8 cellular contexts compared by ENCODE assay signal in the genomic region with DNA sequence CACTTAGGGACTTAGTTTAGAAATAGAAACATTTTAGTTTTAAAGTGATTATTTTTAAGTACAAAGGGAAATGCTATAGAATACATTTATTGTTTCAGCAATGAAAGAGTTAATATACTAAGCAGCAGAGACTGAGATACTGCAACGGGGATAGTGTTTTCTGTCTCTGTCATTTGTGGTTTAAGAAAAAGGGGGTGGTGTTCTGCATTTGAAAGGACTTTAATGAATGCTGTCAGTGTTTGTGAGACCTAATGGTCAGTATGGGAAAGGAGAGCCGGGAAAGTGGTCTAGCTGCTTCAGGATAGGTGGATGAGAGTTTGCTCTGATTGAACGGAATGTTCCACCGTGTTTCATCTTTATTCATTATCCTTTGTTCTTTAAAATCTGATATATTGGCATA. TPM values are rescaled to one million over a fixed set of nuclear protein-coding genes. Genes with fewer than 3 reads are reported as not detected.
DNase-seq lines count a peak whose midpoint lies in the region; ATAC-seq and TF ChIP-seq lines count a peak whose summit lies in the region.

A gene with protein sequence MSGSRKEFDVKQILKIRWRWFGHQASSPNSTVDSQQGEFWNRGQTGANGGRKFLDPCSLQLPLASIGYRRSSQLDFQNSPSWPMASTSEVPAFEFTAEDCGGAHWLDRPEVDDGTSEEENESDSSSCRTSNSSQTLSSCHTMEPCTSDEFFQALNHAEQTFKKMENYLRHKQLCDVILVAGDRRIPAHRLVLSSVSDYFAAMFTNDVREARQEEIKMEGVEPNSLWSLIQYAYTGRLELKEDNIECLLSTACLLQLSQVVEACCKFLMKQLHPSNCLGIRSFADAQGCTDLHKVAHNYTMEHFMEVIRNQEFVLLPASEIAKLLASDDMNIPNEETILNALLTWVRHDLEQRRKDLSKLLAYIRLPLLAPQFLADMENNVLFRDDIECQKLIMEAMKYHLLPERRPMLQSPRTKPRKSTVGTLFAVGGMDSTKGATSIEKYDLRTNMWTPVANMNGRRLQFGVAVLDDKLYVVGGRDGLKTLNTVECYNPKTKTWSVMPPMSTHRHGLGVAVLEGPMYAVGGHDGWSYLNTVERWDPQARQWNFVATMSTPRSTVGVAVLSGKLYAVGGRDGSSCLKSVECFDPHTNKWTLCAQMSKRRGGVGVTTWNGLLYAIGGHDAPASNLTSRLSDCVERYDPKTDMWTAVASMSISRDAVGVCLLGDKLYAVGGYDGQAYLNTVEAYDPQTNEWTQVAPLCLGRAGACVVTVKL (plus strand): TSS at position 139 of the 400 bp plus-strand sequence. CDS start 421 bp downstream, outside the sequence.

- no peaks in the 10 kb centered on the region for H3K9me3 ChIP-seq in left lung

- H3K36me3 ChIP-seq in left lung, result no peaks in the 10 kb centered on the region

- intact Hi-C loops in activated CD4-positive, alpha-beta T cell treated with anti-CD3 and anti-CD28 coated beads for 36 hours (cut with DNase I, micrococcal nuclease), result no loop called here
- intact Hi-C loops in left lung (cut with DNase I), result no loop called here

- H3K27me3 Mint-ChIP-seq in activated CD4-positive, alpha-beta T cell treated with anti-CD3 and anti-CD28 coated beads for 36 hours, result no peaks in the 10 kb centered on the region
- peaks cover 6% of the 10 kb centered on the region for H3K27me3 Mint-ChIP-seq in type B pancreatic cell

- H3K27ac Mint-ChIP-seq in activated CD4-positive, alpha-beta T cell treated with anti-CD3 and anti-CD28 coated beads for 36 hours, result no peak within 1 kb of the TSS
- no peak within 1 kb of the TSS for H3K27ac Mint-ChIP-seq in type B pancreatic cell

- no peak for TF ChIP-seq CTCF in left lung (IDR thresholded peaks at IDR 0.05)
- no peak for TF ChIP-seq CTCF in type B pancreatic cell (conservative IDR thresholded peaks at IDR 0.05)

- H3K4me3 ChIP-seq in left lung, result no peak within 1 kb of the TSS

- POLR2A ChIA-PET in activated CD4-positive, alpha-beta T cell treated with anti-CD3 and anti-CD28 coated beads for 36 hours (lab: Charles Lee), result no interaction called here

- ATAC-seq in activated CD4-positive, alpha-beta T cell treated with anti-CD3 and anti-CD28 coated beads for 36 hours, result no peak
- ATAC-seq in left lung (no peak), GM19035 (IDR thresholded peaks at IDR 0.05; ENCODE audit: unreplicated experiment) (no peak)

- no peak within 1 kb of the TSS for H3K27ac ChIP-seq in left lung

- no peak within 1 kb of the TSS for H3K4me3 Mint-ChIP-seq in activated CD4-positive, alpha-beta T cell treated with anti-CD3 and anti-CD28 coated beads for 36 hours
- H3K4me3 Mint-ChIP-seq in type B pancreatic cell, result peak within 1 kb of the TSS; percentile 69

- DNase-seq in activated CD4-positive, alpha-beta T cell treated with anti-CD3 and anti-CD28 coated beads for 36 hours, result no peak
- no peak for DNase-seq in activated CD4-positive, alpha-beta T cell treated with anti-CD3 and anti-CD28 coated beads for 48 hours
- DNase-seq in cerebellum (ENCODE audit: low spot score), result no peak
- no peak for DNase-seq in left lung
- DNase-seq in type B pancreatic cell (ENCODE audit: extremely low spot score, unreplicated experiment), result no peak
- no peak for DNase-seq in NCI-H1092 treated with DMSO at 0.1 percent for 48 hours (lab: John Stamatoyannopoulos, UW)
- no peak for DNase-seq in SIG-M5 (lab: John Stamatoyannopoulos, UW)

- CTCF ChIA-PET in activated CD4-positive, alpha-beta T cell treated with anti-CD3 and anti-CD28 coated beads for 36 hours (lab: Charles Lee), result no interaction called here

- no peaks in the 10 kb centered on the region for H3K4me1 ChIP-seq in left lung

- no peaks in the 10 kb centered on the region for H3K9me3 Mint-ChIP-seq in activated CD4-positive, alpha-beta T cell treated with anti-CD3 and anti-CD28 coated beads for 36 hours (ENCODE audit: low read depth)
- H3K9me3 Mint-ChIP-seq in type B pancreatic cell, result no peaks in the 10 kb centered on the region

- peaks cover 24% of the 10 kb centered on the region for H3K4me1 Mint-ChIP-seq in activated CD4-positive, alpha-beta T cell treated with anti-CD3 and anti-CD28 coated beads for 36 hours
- peaks cover 13% of the 10 kb centered on the region for H3K4me1 Mint-ChIP-seq in type B pancreatic cell (ENCODE audit: unreplicated experiment)

- H3K27me3 ChIP-seq in left lung, result no peaks in the 10 kb centered on the region

- peaks cover 2% of the 10 kb centered on the region for H3K36me3 Mint-ChIP-seq in activated CD4-positive, alpha-beta T cell treated with anti-CD3 and anti-CD28 coated beads for 36 hours (ENCODE audit: low read depth)
- H3K36me3 Mint-ChIP-seq in type B pancreatic cell, result peaks cover 2% of the 10 kb centered on the region

RNA-seq across cellular contexts. Expression of the gene that starts here (rescaled TPM):
- total RNA-seq in activated CD4-positive, alpha-beta T cell treated with anti-CD3 and anti-CD28 coated beads for 36 hours, result 10 to 100 TPM; 11.6 to 14.3 TPM
- 116 TPM for total RNA-seq in cerebellum
- total RNA-seq in left lung, result 10 to 100 TPM; 25.9 to 31.2 TPM
- 15.7 and 27.3 TPM in 2 replicates for total RNA-seq in type B pancreatic cell (ENCODE audit: low replicate concordance)
